Comparison of ENCODE assay signal across 17 cellular contexts in genomic region chr2:200203381-200203827, GRCh38.
DNase-seq lines count a peak whose midpoint lies in the region; ATAC-seq and TF ChIP-seq lines count a peak whose summit lies in the region.
"Had no signal": no experiment of that assay in that cellular context is flagged by ENCODE, and none has a peak within 500 bp of the region (broad histone marks: within the 10 kb centered on the region; RNA-seq: fewer than 3 reads in every experiment).

No MANE protein-coding gene starts in this region.

- CTCF ChIA-PET in IMR-90 (lab: Yijun Ruan, JAX), result no interaction called here
- CTCF ChIA-PET in PC-9 (lab: Charles Lee), result no interaction called here

- H2AK9ac ChIP-seq in IMR-90 (replicated peaks; ENCODE audit: low read depth, low read length, poor library complexity), result no peak overlapping the region

- H3K23ac ChIP-seq in IMR-90 (ENCODE audit: low read depth, low read length), result no peak overlapping the region

- H3K18ac ChIP-seq in IMR-90 (ENCODE audit: low read depth, low read length), result peak overlapping the region; percentile 43; the same call in 1 of the 2 replicates

- peaks cover 15% of the 10 kb centered on the region; the same call in 1 of the 2 replicates for H3F3A ChIP-seq in PC-9 (ENCODE audit: insufficient read depth, low read depth)

- H3K14ac ChIP-seq in IMR-90 (replicated peaks; ENCODE audit: low read depth, low read length), result 0 out of 2 replicates have a peak overlapping the region, but pooled peaks have one; percentile 13

- no peaks in the 10 kb centered on the region for H3K36me3 ChIP-seq in IMR-90 (ENCODE audit: control insufficient read depth, insufficient read depth, low read length)
- no peaks in the 10 kb centered on the region for H3K36me3 ChIP-seq in PC-9 (ENCODE audit: low read depth)

- TF ChIP-seq CTCF in IMR-90 (conservative IDR thresholded peaks at IDR 0.05; ENCODE audit: low read depth, low read length), result no peak
- no peak for TF ChIP-seq CTCF in PC-9 (conservative IDR thresholded peaks at IDR 0.05)

- H3K79me1 ChIP-seq in IMR-90 (ENCODE audit: low read depth in 1 of 2, low read length in 2 of 2), result no peaks in the 10 kb centered on the region

- no peak overlapping the region for H4K8ac ChIP-seq in IMR-90 (ENCODE audit: low read depth in 2 of 2, low read length in 2 of 2)

- H3K9ac ChIP-seq in IMR-90 (ENCODE audit: low read depth, low read length), result no peak overlapping the region
- H3K9ac ChIP-seq: GM23248 had no signal

- H2BK20ac ChIP-seq in IMR-90 (ENCODE audit: low read depth, low read length), result no peak overlapping the region

- WGBS in IMR-90 (ENCODE audit: extremely low coverage in 2 of 2, insufficient read length in 1 of 2), 2 experiments, result 60% methylated on average over 1 of the region's 2 CpGs; no CpG with 5 or more reads in 1 of the 2 experiments

- no peaks in the 10 kb centered on the region for H3K9me2 ChIP-seq in PC-9 (ENCODE audit: insufficient read depth)

- no peak overlapping the region for H2BK120ac ChIP-seq in IMR-90 (ENCODE audit: low read depth, low read length)

- H4K5ac ChIP-seq in IMR-90 (ENCODE audit: low read depth, low read length), result no peak overlapping the region

- DNase-seq in ELF-1 (ENCODE audit: low read depth, low spot score), result peak; percentile 16
- DNase-seq in IMR-90, result peak; percentile 54
- DNase-seq in fibroblast of peridontal ligament (ENCODE audit: extremely low read depth), result peak; percentile 37
- peak; percentile 25 for DNase-seq in iris pigment epithelial cell (ENCODE audit: low read depth)
- DNase-seq in stimulated activated CD4-positive, alpha-beta T cell treated with anti-CD3 and anti-CD28 coated beads, Interleukin-2, amount 100 ng/mL, for 48 hours, result no peak
- DNase-seq in HuH-7.5 (ENCODE audit: low spot score), result no peak
- no peak for DNase-seq in PC-9
- DNase-seq: 8988T, DMS 273 treated with DMSO at 0.1 percent for 48 hours, GDM1, GM23248, KBM-7, NCI-H1930, NCI-H345, NCI-H526 had no signal

- H3K27me3 ChIP-seq in IMR-90 (ENCODE audit: control insufficient read depth, insufficient read depth, low read length) (no peaks in the 10 kb centered on the region), PC-9 (ENCODE audit: insufficient read depth, low read depth) (no peaks in the 10 kb centered on the region)

- H3K9me1 ChIP-seq in IMR-90 (ENCODE audit: insufficient read depth, low read length), result no peaks in the 10 kb centered on the region

- intact Hi-C loops in IMR-90 (cut with micrococcal nuclease), result loop anchor here (2.0 kb wide), 1 partner anchor 373 kb away; no protein-coding TSS in a partner anchor
- intact Hi-C loops in PC-9 (cut with micrococcal nuclease; ENCODE audit: unreplicated experiment), result no loop called here

- H2AFZ ChIP-seq in IMR-90 (replicated peaks; ENCODE audit: low read length, poor library complexity) (no peak overlapping the region), PC-9 (no peak overlapping the region)
- H2AFZ ChIP-seq: GM23248 had no signal

- H3K56ac ChIP-seq in IMR-90 (ENCODE audit: extremely low read depth, insufficient read depth, low read length), result no peak overlapping the region

- H2BK15ac ChIP-seq in IMR-90 (ENCODE audit: low read depth, low read length), result no peak overlapping the region

- dilution Hi-C loops in IMR-90 (cut with HindIII; ENCODE audit: low sequenced_read_pairs, unreplicated experiment), result no loop called here

- H3K4me3 ChIP-seq in IMR-90 (ENCODE audit: insufficient read depth, low read depth, low read length) (no peak overlapping the region), PC-9 (no peak overlapping the region)
- H3K4me3 ChIP-seq: GM23248 had no signal

- no peak for TF ChIP-seq RAD21 in IMR-90 (IDR thresholded peaks at IDR 0.05; ENCODE audit: low read length)

- in situ Hi-C loops in IMR-90 (cut with MboI; ENCODE audit: low sequenced_read_pairs), result no loop called here

- H3K27ac ChIP-seq in IMR-90 (ENCODE audit: insufficient read depth, low read length) (no peak overlapping the region), PC-9 (no peak overlapping the region)
- H3K27ac ChIP-seq: GM23248, HL-60 had no signal

- no peak overlapping the region for H3K4ac ChIP-seq in IMR-90 (ENCODE audit: low read depth, low read length)

- H3K9me3 ChIP-seq in IMR-90 (ENCODE audit: control insufficient read depth, insufficient read depth, low read length) (no peaks in the 10 kb centered on the region), PC-9 (ENCODE audit: insufficient read depth, low read depth) (no peaks in the 10 kb centered on the region; the same call in 1 of the 2 replicates)

- ATAC-seq in IMR-90 (ENCODE audit: low read depth), result peak; percentile 96
- ATAC-seq in HG02970 (IDR thresholded peaks at IDR 0.05; ENCODE audit: low FRiP score, unreplicated experiment), result no peak

- H3K4me1 ChIP-seq in IMR-90 (ENCODE audit: control insufficient read depth, insufficient read depth, low read length) (no peaks in the 10 kb centered on the region; the same call in 1 of the 2 replicates), PC-9 (replicated peaks; ENCODE audit: insufficient read depth) (peaks cover 14% of the 10 kb centered on the region)

- no peak overlapping the region for H2BK5ac ChIP-seq in IMR-90 (ENCODE audit: low read depth, low read length, poor library complexity, severe bottlenecking)

- no peaks in the 10 kb centered on the region for H4K20me1 ChIP-seq in IMR-90 (ENCODE audit: insufficient read depth, low read length)
- H4K20me1 ChIP-seq in PC-9 (ENCODE audit: insufficient read depth), result no peaks in the 10 kb centered on the region

- H3K79me2 ChIP-seq in PC-9 (ENCODE audit: low read depth), result no peaks in the 10 kb centered on the region

- no peak for TF ChIP-seq POLR2A in IMR-90 (IDR thresholded peaks at IDR 0.05; ENCODE audit: low read depth, low read length)

- POLR2A ChIA-PET in IMR-90 (lab: Charles Lee; ENCODE audit: unreplicated experiment) (no interaction called here), PC-9 (lab: Charles Lee; ENCODE audit: unreplicated experiment) (no interaction called here)

- H4K91ac ChIP-seq in IMR-90 (ENCODE audit: insufficient read depth, low read depth, low read length), result no peak overlapping the region

- H3K4me2 ChIP-seq in IMR-90 (ENCODE audit: low read depth, low read length), result no peak overlapping the region
- H3K4me2 ChIP-seq in PC-9, result no peak overlapping the region

- no TSS peak for BruUV-seq in IMR-90 (replicated peaks; lab: Mats Ljungman, UMichigan)
- BruUV-seq in PC-9 (replicated peaks; lab: Mats Ljungman, UMichigan), result no TSS peak

- H2AK5ac ChIP-seq in IMR-90 (ENCODE audit: low read depth, low read length), result no peak overlapping the region

TF ChIP-seq in IMR-90, 13 proteins besides CTCF, POLR2A, EP300 and RAD21:
- TF ChIP-seq NFE2L2 (IDR thresholded peaks at IDR 0.05; ENCODE audit: low read depth, low read length) (no peak), CEBPB (IDR thresholded peaks at IDR 0.05; ENCODE audit: low read depth, low read length) (no peak), SMC3 (IDR thresholded peaks at IDR 0.05; ENCODE audit: low read depth, low read length) (no peak), CHD1 (IDR thresholded peaks at IDR 0.05; ENCODE audit: low read depth, low read length) (no peak), BHLHE40 (IDR thresholded peaks at IDR 0.05; ENCODE audit: low read depth, low read length) (no peak), RCOR1 (IDR thresholded peaks at IDR 0.05; ENCODE audit: insufficient replicate concordance, low read length) (no peak), FOS (IDR thresholded peaks at IDR 0.05; ENCODE audit: low read depth, low read length) (no peak), MAFK (IDR thresholded peaks at IDR 0.05; ENCODE audit: low read depth, low read length) (no peak), RFX5 (IDR thresholded peaks at IDR 0.05; ENCODE audit: low read depth, low read length) (no peak), MAZ (IDR thresholded peaks at IDR 0.05; ENCODE audit: borderline replicate concordance, low read depth, low read length) (no peak), USF2 (IDR thresholded peaks at IDR 0.05; ENCODE audit: low read depth, low read length) (no peak), ELK1 (IDR thresholded peaks at IDR 0.05; ENCODE audit: borderline replicate concordance, low read depth, low read length) (no peak), MXI1 (IDR thresholded peaks at IDR 0.05; ENCODE audit: borderline replicate concordance, low read depth, low read length) (no peak)

Comparison
In these comparisons a context has a peak if more than half of its experiments do, and no peak if none do; other contexts are left out.
1. DNase-seq: peak in ELF-1 (single experiment), IMR-90 (single experiment), fibroblast of peridontal ligament (single experiment) and iris pigment epithelial cell (single experiment); none in stimulated activated CD4-positive, alpha-beta T cell treated with anti-CD3 and anti-CD28 coated beads, Interleukin-2, amount 100 ng/mL, for 48 hours (0 of 2), HuH-7.5 (single experiment) and PC-9 (0 of 2).